Comparison of ENCODE assay signal across 8 cellular contexts in the genomic region with DNA sequence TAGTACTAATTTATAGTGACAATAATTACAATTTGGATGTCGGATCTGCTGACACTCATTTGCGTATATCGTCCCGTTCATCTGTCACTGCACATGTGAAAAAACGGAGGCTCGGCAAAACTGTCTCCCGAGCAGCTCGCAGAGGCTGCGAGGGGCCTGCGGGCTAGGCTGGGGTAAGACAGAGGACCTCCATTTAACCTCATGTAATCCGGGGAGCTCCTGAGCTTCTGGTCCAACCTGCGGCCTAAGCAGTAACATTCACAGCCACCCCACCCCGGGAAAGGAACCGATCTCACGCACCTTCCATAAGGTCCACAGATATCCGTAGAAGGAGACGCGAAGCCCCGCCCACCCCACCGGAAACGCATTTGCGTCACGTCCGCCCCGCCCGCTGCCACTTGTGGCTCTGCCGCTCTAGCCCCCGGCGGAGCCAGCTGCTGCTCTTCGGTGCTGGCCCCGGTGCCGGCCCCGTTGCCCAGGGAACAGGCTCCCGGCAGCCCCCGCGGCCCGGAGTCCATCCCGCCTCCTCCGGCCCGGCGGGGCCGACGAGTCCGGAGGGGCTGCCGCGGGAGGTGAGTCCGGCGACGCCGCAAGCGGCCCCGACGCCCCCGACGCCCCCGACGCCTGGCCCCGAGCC.
DNase-seq lines count a peak whose midpoint lies in the region; ATAC-seq and TF ChIP-seq lines count a peak whose summit lies in the region.

Gene CINP (minus strand): TSS at position 346 of the 637 bp plus-strand sequence. CDS start 39 bp downstream, at position 307.
A gene with protein sequence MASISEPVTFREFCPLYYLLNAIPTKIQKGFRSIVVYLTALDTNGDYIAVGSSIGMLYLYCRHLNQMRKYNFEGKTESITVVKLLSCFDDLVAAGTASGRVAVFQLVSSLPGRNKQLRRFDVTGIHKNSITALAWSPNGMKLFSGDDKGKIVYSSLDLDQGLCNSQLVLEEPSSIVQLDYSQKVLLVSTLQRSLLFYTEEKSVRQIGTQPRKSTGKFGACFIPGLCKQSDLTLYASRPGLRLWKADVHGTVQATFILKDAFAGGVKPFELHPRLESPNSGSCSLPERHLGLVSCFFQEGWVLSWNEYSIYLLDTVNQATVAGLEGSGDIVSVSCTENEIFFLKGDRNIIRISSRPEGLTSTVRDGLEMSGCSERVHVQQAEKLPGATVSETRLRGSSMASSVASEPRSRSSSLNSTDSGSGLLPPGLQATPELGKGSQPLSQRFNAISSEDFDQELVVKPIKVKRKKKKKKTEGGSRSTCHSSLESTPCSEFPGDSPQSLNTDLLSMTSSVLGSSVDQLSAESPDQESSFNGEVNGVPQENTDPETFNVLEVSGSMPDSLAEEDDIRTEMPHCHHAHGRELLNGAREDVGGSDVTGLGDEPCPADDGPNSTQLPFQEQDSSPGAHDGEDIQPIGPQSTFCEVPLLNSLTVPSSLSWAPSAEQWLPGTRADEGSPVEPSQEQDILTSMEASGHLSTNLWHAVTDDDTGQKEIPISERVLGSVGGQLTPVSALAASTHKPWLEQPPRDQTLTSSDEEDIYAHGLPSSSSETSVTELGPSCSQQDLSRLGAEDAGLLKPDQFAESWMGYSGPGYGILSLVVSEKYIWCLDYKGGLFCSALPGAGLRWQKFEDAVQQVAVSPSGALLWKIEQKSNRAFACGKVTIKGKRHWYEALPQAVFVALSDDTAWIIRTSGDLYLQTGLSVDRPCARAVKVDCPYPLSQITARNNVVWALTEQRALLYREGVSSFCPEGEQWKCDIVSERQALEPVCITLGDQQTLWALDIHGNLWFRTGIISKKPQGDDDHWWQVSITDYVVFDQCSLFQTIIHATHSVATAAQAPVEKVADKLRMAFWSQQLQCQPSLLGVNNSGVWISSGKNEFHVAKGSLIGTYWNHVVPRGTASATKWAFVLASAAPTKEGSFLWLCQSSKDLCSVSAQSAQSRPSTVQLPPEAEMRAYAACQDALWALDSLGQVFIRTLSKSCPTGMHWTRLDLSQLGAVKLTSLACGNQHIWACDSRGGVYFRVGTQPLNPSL (N-terminal part only) (plus strand): TSS at position 397 of the 637 bp plus-strand sequence. CDS start 13,781 bp downstream, outside the sequence.

- H3K4me3 Mint-ChIP-seq in central memory CD8-positive, alpha-beta T cell = no peak within 1 kb of the TSS

- H3K4me1 Mint-ChIP-seq in central memory CD8-positive, alpha-beta T cell = peaks cover 30% of the 10 kb centered on the region

- TF ChIP-seq CTCF in AG09319 (IDR thresholded peaks at IDR 0.05; ENCODE audit: low read depth, low read length) = no peak

- ATAC-seq in GM19035 (IDR thresholded peaks at IDR 0.05; ENCODE audit: unreplicated experiment) (peak; percentile 88), HG03342 (IDR thresholded peaks at IDR 0.05; ENCODE audit: unreplicated experiment) (peak; percentile 94)
- peak; percentile 91 for ATAC-seq in central memory CD8-positive, alpha-beta T cell (replicated peaks; ENCODE audit: extremely low read depth, poor library complexity, severe bottlenecking)

- DNase-seq in AG09319 (ENCODE audit: extremely low read depth, low read depth) (peak; percentile 90), NCI-H446 (lab: John Stamatoyannopoulos, UW) (peak; percentile 93 to 98), islet precursor cell (peak; percentile 98)
- DNase-seq in activated CD4-positive, CD25-positive, alpha-beta regulatory T cell treated with anti-CD3 and anti-CD28 coated beads, Interleukin-2, amount 50 U/mL, for 16 hours (ENCODE audit: low read depth, low spot score) = peak; percentile 94
- peak; percentile 86 to 91 for DNase-seq in central memory CD8-positive, alpha-beta T cell (ENCODE audit: low spot score in 2 of 2)
- peak; percentile 98 for DNase-seq in stimulated activated CD4-positive, alpha-beta T cell treated with anti-CD3 and anti-CD28 coated beads, Interleukin-12 subunit alpha, Interleukin-12 subunit beta, amount 100 ng/mL, for 4 hours

- H3K36me3 Mint-ChIP-seq in central memory CD8-positive, alpha-beta T cell (ENCODE audit: insufficient read depth) = peaks cover 15% of the 10 kb centered on the region

- no peaks in the 10 kb centered on the region for H3K9me3 Mint-ChIP-seq in central memory CD8-positive, alpha-beta T cell

- peak within 1 kb of the TSS; percentile 88 for H3K27ac Mint-ChIP-seq in central memory CD8-positive, alpha-beta T cell (ENCODE audit: low read depth)

- no peaks in the 10 kb centered on the region for H3K27me3 Mint-ChIP-seq in central memory CD8-positive, alpha-beta T cell

Comparison
In these comparisons a context has a peak if more than half of its experiments do, and no peak if none do; other contexts are left out.
1. Peak in every context shown above with its lines: DNase-seq and ATAC-seq.